27 cellular contexts compared by ENCODE assay signal in genomic region chr11:116844722-116845121, GRCh38. TPM values are rescaled to one million over a fixed set of nuclear protein-coding genes. Genes with fewer than 3 reads are reported as not detected.
"Had no signal": no experiment of that assay in that cellular context is flagged by ENCODE, and none has a peak within 500 bp of the region (broad histone marks: within the 10 kb centered on the region; RNA-seq: fewer than 3 reads in every experiment).

No MANE protein-coding gene starts in this region.

- H3K36me3 ChIP-seq: prostate gland had no signal

- H3K27me3 ChIP-seq: esophagus muscularis mucosa, gastrocnemius medialis, heart right ventricle, right lobe of liver, spleen, transverse colon had no signal

- H3K4me1 ChIP-seq: parathyroid adenoma, prostate gland, transverse colon had no signal

- H3K27me3 Mint-ChIP-seq: naive thymus-derived CD8-positive, alpha-beta T cell; stimulated activated memory B cell treated with anti-CD40 and anti-IgM and Interleukin-4, amounts not matched to agents 10 μg/mL and 1 μg/mL and 100 μg/mL, for 72 hours; stimulated activated naive CD8-positive, alpha-beta T cell treated with anti-CD3 and anti-CD28 coated beads, Interleukin-15, Interleukin-2, amounts not matched to agents 100 ng/mL and 50 ng/mL, for 24 hours had no signal

- H3K9me3 Mint-ChIP-seq: naive thymus-derived CD8-positive, alpha-beta T cell; stimulated activated memory B cell treated with anti-CD40 and anti-IgM and Interleukin-4, amounts not matched to agents 10 μg/mL and 1 μg/mL and 100 μg/mL, for 72 hours; stimulated activated naive CD8-positive, alpha-beta T cell treated with anti-CD3 and anti-CD28 coated beads, Interleukin-15, Interleukin-2, amounts not matched to agents 100 ng/mL and 50 ng/mL, for 24 hours had no signal

- ATAC-seq: heart right ventricle; left lobe of liver; mucosa of descending colon; naive thymus-derived CD8-positive, alpha-beta T cell; right lobe of liver; stimulated activated memory B cell treated with anti-CD40 and anti-IgM and Interleukin-4, amounts not matched to agents 10 μg/mL and 1 μg/mL and 100 μg/mL, for 72 hours had no signal

- H3K9me3 ChIP-seq: esophagus muscularis mucosa, gastrocnemius medialis, heart right ventricle, mucosa of descending colon, prostate gland, right lobe of liver, spleen, thoracic aorta, transverse colon had no signal

- H3K9ac ChIP-seq: parathyroid adenoma had no signal

- H3K4me3 Mint-ChIP-seq: naive thymus-derived CD8-positive, alpha-beta T cell; stimulated activated memory B cell treated with anti-CD40 and anti-IgM and Interleukin-4, amounts not matched to agents 10 μg/mL and 1 μg/mL and 100 μg/mL, for 72 hours; stimulated activated naive CD8-positive, alpha-beta T cell treated with anti-CD3 and anti-CD28 coated beads, Interleukin-15, Interleukin-2, amounts not matched to agents 100 ng/mL and 50 ng/mL, for 24 hours had no signal

- H3K4me3 ChIP-seq: esophagus muscularis mucosa, gastrocnemius medialis, heart right ventricle, mucosa of descending colon, prostate gland, right lobe of liver, spleen, thoracic aorta, transverse colon had no signal

- DNase-seq: cortex of kidney; effector memory CD4-positive, alpha-beta T cell; gastrocnemius medialis; heart right ventricle; hypothalamus; kidney glomerular epithelial cell; mucosa of descending colon; naive thymus-derived CD8-positive, alpha-beta T cell; retina; right lobe of liver; spleen; stimulated activated CD4-positive, alpha-beta T cell treated with anti-CD3 and anti-CD28 coated beads, Interleukin-15, amount 100 ng/mL, for 24 hours; stimulated activated CD4-positive, alpha-beta T cell treated with anti-CD3 and anti-CD28 coated beads, Interleukin-1b, Interleukin-23, amount 100 ng/mL, for 48 hours; stimulated activated CD4-positive, alpha-beta T cell treated with anti-CD3 and anti-CD28 coated beads, Interleukin-4, amount 100 ng/mL, for 24 hours; transverse colon had no signal

- H3K27ac Mint-ChIP-seq: stimulated activated memory B cell treated with anti-CD40 and anti-IgM and Interleukin-4, amounts not matched to agents 10 μg/mL and 1 μg/mL and 100 μg/mL, for 72 hours; stimulated activated naive CD8-positive, alpha-beta T cell treated with anti-CD3 and anti-CD28 coated beads, Interleukin-15, Interleukin-2, amounts not matched to agents 100 ng/mL and 50 ng/mL, for 24 hours had no signal

- H3K4me1 Mint-ChIP-seq: stimulated activated memory B cell treated with anti-CD40 and anti-IgM and Interleukin-4, amounts not matched to agents 10 μg/mL and 1 μg/mL and 100 μg/mL, for 72 hours had no signal

- H3K27ac ChIP-seq: epithelial cell of prostate, esophagus muscularis mucosa, gastrocnemius medialis, heart right ventricle, parathyroid adenoma, prostate gland, right lobe of liver, spleen, thoracic aorta, transverse colon had no signal

RNA-seq across cellular contexts. Expression of gene APOA1, which starts 7.3 kb away (rescaled TPM):
- total RNA-seq: fibroblast of villous mesenchyme, thoracic aorta, ureter had no signal

RNA-seq across cellular contexts. Expression of gene APOC3, which starts 15.0 kb away (rescaled TPM):
- total RNA-seq: esophagus muscularis mucosa; fibroblast of villous mesenchyme; lower leg skin; naive thymus-derived CD8-positive, alpha-beta T cell; prostate gland; spleen; thoracic aorta had no signal

RNA-seq across cellular contexts. Expression of gene APOA4, which starts 21.6 kb away (rescaled TPM):
- total RNA-seq: fibroblast of villous mesenchyme; lower leg skin; mucosa of descending colon; naive thymus-derived CD8-positive, alpha-beta T cell; prostate gland; spleen; transverse colon; ureter had no signal

RNA-seq across cellular contexts. Expression of gene APOA5, which starts 53.0 kb away (rescaled TPM):
- total RNA-seq: esophagus muscularis mucosa; fibroblast of villous mesenchyme; heart right ventricle; lower leg skin; mucosa of descending colon; naive thymus-derived CD8-positive, alpha-beta T cell; omental fat pad; spleen; thoracic aorta; transverse colon; ureter had no signal
